Comparison of ENCODE assay signal across 14 cellular contexts in the genomic region with DNA sequence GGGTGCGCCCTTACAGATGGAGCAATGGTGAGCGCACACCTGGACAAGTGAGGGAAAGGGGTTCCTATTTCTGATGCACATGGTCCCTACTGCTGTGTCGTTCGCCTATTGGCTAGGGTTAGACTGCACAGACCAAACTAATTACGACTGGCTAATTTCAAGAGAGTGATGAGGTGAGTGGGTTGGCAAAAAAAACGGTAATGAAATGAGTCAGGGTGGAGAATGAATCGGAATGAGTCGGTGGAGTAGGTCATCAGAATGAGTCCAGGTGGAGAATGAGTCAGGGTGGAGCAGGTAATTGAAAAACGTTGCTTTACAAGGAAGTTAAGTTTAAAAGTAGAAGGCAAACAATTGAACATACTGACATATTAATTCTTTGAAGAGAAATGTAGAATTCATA.
DNase-seq lines count a peak whose midpoint lies in the region; ATAC-seq, FAIRE-seq and TF ChIP-seq lines count a peak whose summit lies in the region.
"Had no signal": no experiment of that assay in that cellular context is flagged by ENCODE, and none has a peak within 500 bp of the region (broad histone marks: within the 10 kb centered on the region; RNA-seq: fewer than 3 reads in every experiment).

No MANE protein-coding gene starts in this region.

- no peak for TF ChIP-seq POLR2A in GM12892 (IDR thresholded peaks at IDR 0.05; ENCODE audit: low read depth, low read length)

- peaks cover 6% of the 10 kb centered on the region for H3K27me3 Mint-ChIP-seq in activated CD4-positive, alpha-beta T cell treated with anti-CD3 and anti-CD28 coated beads, Interleukin-2, amount 10 ng/mL, durations not matched to agents 24 days and 14 days
- H3K27me3 Mint-ChIP-seq in activated CD4-positive, alpha-beta memory T cell treated with anti-CD3 and anti-CD28 coated beads for 36 hours: peaks cover 8% of the 10 kb centered on the region
- H3K27me3 Mint-ChIP-seq in naive B cell: peaks cover 0 to under 1% (median under 1%) of the 10 kb centered on the region in 3 donors

- H3K36me3 Mint-ChIP-seq in activated CD4-positive, alpha-beta T cell treated with anti-CD3 and anti-CD28 coated beads, Interleukin-2, amount 10 ng/mL, durations not matched to agents 24 days and 14 days (ENCODE audit: low read depth): no peaks in the 10 kb centered on the region
- H3K36me3 Mint-ChIP-seq in activated CD4-positive, alpha-beta memory T cell treated with anti-CD3 and anti-CD28 coated beads for 36 hours: no peaks in the 10 kb centered on the region
- H3K36me3 Mint-ChIP-seq in naive B cell: no peaks in the 10 kb centered on the region

- no peaks in the 10 kb centered on the region for H3K9me3 Mint-ChIP-seq in activated CD4-positive, alpha-beta T cell treated with anti-CD3 and anti-CD28 coated beads, Interleukin-2, amount 10 ng/mL, durations not matched to agents 24 days and 14 days
- H3K9me3 Mint-ChIP-seq in activated CD4-positive, alpha-beta memory T cell treated with anti-CD3 and anti-CD28 coated beads for 36 hours: no peaks in the 10 kb centered on the region
- no peaks in the 10 kb centered on the region for H3K9me3 Mint-ChIP-seq in naive B cell
- H3K9me3 Mint-ChIP-seq: dendritic cell treated with granulocyte-macrophage colony-stimulating factor and Interleukin-4, amounts not matched to agents 40 ng/mL and 50 ng/mL, for 4 days; HFFc6 had no signal

- intact Hi-C loops in activated CD4-positive, alpha-beta T cell treated with anti-CD3 and anti-CD28 coated beads, Interleukin-2, amount 10 ng/mL, durations not matched to agents 24 days and 14 days (cut with micrococcal nuclease): no loop called here
- intact Hi-C loops in activated CD4-positive, alpha-beta memory T cell treated with anti-CD3 and anti-CD28 coated beads for 36 hours (cut with micrococcal nuclease): loop anchor here (2.0 to 10.0 kb wide), 2 partner anchors 19 to 335 kb away; no protein-coding TSS in a partner anchor

- H3K27ac Mint-ChIP-seq in activated CD4-positive, alpha-beta T cell treated with anti-CD3 and anti-CD28 coated beads, Interleukin-2, amount 10 ng/mL, durations not matched to agents 24 days and 14 days: peak overlapping the region; percentile 12
- peak overlapping the region; percentile 5 for H3K27ac Mint-ChIP-seq in activated CD4-positive, alpha-beta memory T cell treated with anti-CD3 and anti-CD28 coated beads for 36 hours
- peak overlapping the region in 5 of 6 donors; percentile 91 to 99 (median 97) for H3K27ac Mint-ChIP-seq in naive B cell
- H3K27ac Mint-ChIP-seq: dendritic cell treated with granulocyte-macrophage colony-stimulating factor and Interleukin-4, amounts not matched to agents 40 ng/mL and 50 ng/mL, for 4 days; HFFc6 had no signal

- CTCF ChIA-PET in activated CD4-positive, alpha-beta memory T cell treated with anti-CD3 and anti-CD28 coated beads for 36 hours (lab: Charles Lee): no interaction called here

- ATAC-seq in naive B cell (ENCODE audit: low read depth in 2 of 2): peak; percentile 1 to 2
- ATAC-seq in HG03521 (IDR thresholded peaks at IDR 0.05; ENCODE audit: unreplicated experiment): no peak

- peak; percentile 21 for FAIRE-seq in GM12892 (lab: Jason Lieb, UNC)

- DNase-seq in activated CD4-positive, alpha-beta T cell treated with anti-CD3 and anti-CD28 coated beads, Interleukin-2, amount 10 ng/mL, durations not matched to agents 24 days and 14 days: no peak
- no peak for DNase-seq in activated CD4-positive, alpha-beta T cell treated with anti-CD3 and anti-CD28 coated beads for 1 hour
- DNase-seq in GM12892 (ENCODE audit: insufficient read length) (no peak), naive B cell (no peak), NCI-H510A (lab: John Stamatoyannopoulos, UW) (no peak)
- peak; percentile 71 for DNase-seq in activated CD4-positive, alpha-beta memory T cell treated with anti-CD3 and anti-CD28 coated beads for 36 hours
- no peak for DNase-seq in effector CD4-positive, alpha-beta T cell
- DNase-seq: HFFc6, NCI-H2107, Right ventricle myocardium superior, sigmoid colon, T1000 had no signal

- peaks cover 4% of the 10 kb centered on the region for H3K4me1 Mint-ChIP-seq in activated CD4-positive, alpha-beta T cell treated with anti-CD3 and anti-CD28 coated beads, Interleukin-2, amount 10 ng/mL, durations not matched to agents 24 days and 14 days
- peaks cover 14% of the 10 kb centered on the region for H3K4me1 Mint-ChIP-seq in activated CD4-positive, alpha-beta memory T cell treated with anti-CD3 and anti-CD28 coated beads for 36 hours (ENCODE audit: low read depth)
- peaks cover 0 to 14% (median 8%) of the 10 kb centered on the region in 3 donors for H3K4me1 Mint-ChIP-seq in naive B cell

- POLR2A ChIA-PET in activated CD4-positive, alpha-beta memory T cell treated with anti-CD3 and anti-CD28 coated beads for 36 hours (lab: Charles Lee): no interaction called here

- no peak overlapping the region for H3K4me3 Mint-ChIP-seq in activated CD4-positive, alpha-beta T cell treated with anti-CD3 and anti-CD28 coated beads, Interleukin-2, amount 10 ng/mL, durations not matched to agents 24 days and 14 days
- H3K4me3 Mint-ChIP-seq in activated CD4-positive, alpha-beta memory T cell treated with anti-CD3 and anti-CD28 coated beads for 36 hours: no peak overlapping the region
- H3K4me3 Mint-ChIP-seq in naive B cell: peak overlapping the region in 7 of 8 donors; percentile 24 to 92 (median 69)
- H3K4me3 Mint-ChIP-seq: dendritic cell treated with granulocyte-macrophage colony-stimulating factor and Interleukin-4, amounts not matched to agents 40 ng/mL and 50 ng/mL, for 4 days; HFFc6 had no signal

Comparison
In these comparisons a context has a peak if more than half of its experiments do, and no peak if none do; other contexts are left out.
1. H3K27ac Mint-ChIP-seq: peak in every context shown above with its lines; median percentile 97 in naive B cell; 12 in activated CD4-positive, alpha-beta T cell treated with anti-CD3 and anti-CD28 coated beads, Interleukin-2, amount 10 ng/mL, durations not matched to agents 24 days and 14 days; 5 in activated CD4-positive, alpha-beta memory T cell treated with anti-CD3 and anti-CD28 coated beads for 36 hours.
2. H3K4me3 Mint-ChIP-seq: peak in naive B cell (7 of 8); none in activated CD4-positive, alpha-beta T cell treated with anti-CD3 and anti-CD28 coated beads, Interleukin-2, amount 10 ng/mL, durations not matched to agents 24 days and 14 days (single experiment) and activated CD4-positive, alpha-beta memory T cell treated with anti-CD3 and anti-CD28 coated beads for 36 hours (single experiment).